ENCODE assay signal across 1 cellular context in the genomic region with DNA sequence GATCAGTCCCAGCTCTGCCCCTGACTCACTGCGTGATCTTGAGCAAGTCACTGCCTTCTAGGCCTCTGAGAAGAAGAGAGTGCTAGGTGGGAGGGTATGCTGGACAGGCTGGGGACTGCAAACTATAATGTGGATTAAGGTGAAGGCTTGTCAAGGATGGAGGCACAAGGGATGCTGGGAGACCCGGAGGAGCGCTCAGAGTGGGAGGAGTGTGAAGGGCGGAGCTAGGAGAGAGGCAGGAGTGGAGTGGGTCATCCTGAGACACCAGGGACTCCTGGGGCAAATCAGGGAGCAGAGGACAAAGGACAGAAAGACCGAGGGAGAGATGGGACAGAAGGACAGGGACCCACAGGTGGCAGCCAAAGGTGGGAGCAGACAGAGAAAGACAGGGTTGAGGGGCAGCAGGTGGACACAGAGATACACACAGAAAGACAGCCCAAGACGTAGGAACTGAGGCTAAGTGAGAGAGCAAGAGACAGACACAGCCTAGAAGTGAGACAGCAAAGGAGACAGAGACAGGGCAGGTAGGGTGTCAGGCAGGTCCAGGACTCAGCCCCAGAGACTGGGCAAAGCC.
TF ChIP-seq lines count a peak whose summit lies in the region.

No MANE protein-coding gene starts in this region.

TF ChIP-seq in GM23338, 12 proteins besides CTCF, POLR2A, EP300 and RAD21:
- TF ChIP-seq, protein P1, sequence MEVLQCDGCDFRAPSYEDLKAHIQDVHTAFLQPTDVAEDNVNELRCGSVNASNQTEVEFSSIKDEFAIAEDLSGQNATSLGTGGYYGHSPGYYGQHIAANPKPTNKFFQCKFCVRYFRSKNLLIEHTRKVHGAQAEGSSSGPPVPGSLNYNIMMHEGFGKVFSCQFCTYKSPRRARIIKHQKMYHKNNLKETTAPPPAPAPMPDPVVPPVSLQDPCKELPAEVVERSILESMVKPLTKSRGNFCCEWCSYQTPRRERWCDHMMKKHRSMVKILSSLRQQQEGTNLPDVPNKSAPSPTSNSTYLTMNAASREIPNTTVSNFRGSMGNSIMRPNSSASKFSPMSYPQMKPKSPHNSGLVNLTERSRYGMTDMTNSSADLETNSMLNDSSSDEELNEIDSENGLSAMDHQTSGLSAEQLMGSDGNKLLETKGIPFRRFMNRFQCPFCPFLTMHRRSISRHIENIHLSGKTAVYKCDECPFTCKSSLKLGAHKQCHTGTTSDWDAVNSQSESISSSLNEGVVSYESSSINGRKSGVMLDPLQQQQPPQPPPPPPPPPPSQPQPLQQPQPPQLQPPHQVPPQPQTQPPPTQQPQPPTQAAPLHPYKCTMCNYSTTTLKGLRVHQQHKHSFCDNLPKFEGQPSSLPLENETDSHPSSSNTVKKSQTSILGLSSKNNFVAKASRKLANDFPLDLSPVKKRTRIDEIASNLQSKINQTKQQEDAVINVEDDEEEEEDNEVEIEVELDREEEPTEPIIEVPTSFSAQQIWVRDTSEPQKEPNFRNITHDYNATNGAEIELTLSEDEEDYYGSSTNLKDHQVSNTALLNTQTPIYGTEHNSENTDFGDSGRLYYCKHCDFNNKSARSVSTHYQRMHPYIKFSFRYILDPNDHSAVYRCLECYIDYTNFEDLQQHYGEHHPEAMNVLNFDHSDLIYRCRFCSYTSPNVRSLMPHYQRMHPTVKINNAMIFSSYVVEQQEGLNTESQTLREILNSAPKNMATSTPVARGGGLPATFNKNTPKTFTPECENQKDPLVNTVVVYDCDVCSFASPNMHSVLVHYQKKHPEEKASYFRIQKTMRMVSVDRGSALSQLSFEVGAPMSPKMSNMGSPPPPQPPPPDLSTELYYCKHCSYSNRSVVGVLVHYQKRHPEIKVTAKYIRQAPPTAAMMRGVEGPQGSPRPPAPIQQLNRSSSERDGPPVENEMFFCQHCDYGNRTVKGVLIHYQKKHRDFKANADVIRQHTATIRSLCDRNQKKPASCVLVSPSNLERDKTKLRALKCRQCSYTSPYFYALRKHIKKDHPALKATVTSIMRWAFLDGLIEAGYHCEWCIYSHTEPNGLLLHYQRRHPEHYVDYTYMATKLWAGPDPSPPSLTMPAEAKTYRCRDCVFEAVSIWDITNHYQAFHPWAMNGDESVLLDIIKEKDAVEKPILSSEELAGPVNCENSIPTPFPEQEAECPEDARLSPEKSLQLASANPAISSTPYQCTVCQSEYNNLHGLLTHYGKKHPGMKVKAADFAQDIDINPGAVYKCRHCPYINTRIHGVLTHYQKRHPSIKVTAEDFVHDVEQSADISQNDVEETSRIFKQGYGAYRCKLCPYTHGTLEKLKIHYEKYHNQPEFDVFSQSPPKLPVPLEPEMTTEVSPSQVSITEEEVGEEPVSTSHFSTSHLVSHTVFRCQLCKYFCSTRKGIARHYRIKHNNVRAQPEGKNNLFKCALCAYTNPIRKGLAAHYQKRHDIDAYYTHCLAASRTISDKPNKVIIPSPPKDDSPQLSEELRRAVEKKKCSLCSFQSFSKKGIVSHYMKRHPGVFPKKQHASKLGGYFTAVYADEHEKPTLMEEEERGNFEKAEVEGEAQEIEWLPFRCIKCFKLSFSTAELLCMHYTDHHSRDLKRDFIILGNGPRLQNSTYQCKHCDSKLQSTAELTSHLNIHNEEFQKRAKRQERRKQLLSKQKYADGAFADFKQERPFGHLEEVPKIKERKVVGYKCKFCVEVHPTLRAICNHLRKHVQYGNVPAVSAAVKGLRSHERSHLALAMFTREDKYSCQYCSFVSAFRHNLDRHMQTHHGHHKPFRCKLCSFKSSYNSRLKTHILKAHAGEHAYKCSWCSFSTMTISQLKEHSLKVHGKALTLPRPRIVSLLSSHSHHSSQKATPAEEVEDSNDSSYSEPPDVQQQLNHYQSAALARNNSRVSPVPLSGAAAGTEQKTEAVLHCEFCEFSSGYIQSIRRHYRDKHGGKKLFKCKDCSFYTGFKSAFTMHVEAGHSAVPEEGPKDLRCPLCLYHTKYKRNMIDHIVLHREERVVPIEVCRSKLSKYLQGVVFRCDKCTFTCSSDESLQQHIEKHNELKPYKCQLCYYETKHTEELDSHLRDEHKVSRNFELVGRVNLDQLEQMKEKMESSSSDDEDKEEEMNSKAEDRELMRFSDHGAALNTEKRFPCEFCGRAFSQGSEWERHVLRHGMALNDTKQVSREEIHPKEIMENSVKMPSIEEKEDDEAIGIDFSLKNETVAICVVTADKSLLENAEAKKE (CRISPR knock-in tag; IDR thresholded peaks at IDR 0.05), result no peak
- TF ChIP-seq ZNF331 (CRISPR knock-in tag; IDR thresholded peaks at IDR 0.05; ENCODE audit: low read depth), result no peak
